33 cellular contexts compared by ENCODE assay signal in genomic region chrX:140501321-140501720, GRCh38. TPM values are rescaled to one million over a fixed set of nuclear protein-coding genes. Genes with fewer than 3 reads are reported as not detected.
"Had no signal": no experiment of that assay in that cellular context is flagged by ENCODE, and none has a peak within 500 bp of the region (broad histone marks: within the 10 kb centered on the region; RNA-seq: fewer than 3 reads in every experiment).

No MANE protein-coding gene starts in this region.

- H3K4me3 ChIP-seq: gastroesophageal sphincter, left lung, lower lobe of right lung, mucosa of descending colon, ovary, psoas muscle, sigmoid colon, thoracic aorta, uterus had no signal

- H3K9me3 ChIP-seq: gastroesophageal sphincter, left lung, lower lobe of right lung, mucosa of descending colon, ovary, psoas muscle, sigmoid colon, thoracic aorta, uterus had no signal

- H3K36me3 Mint-ChIP-seq: activated naive CD8-positive, alpha-beta T cell treated with anti-CD3 and anti-CD28 coated beads for 36 hours; natural killer cell treated with Interleukin-12 subunit alpha and Interleukin-12 subunit beta and Interleukin-15 and Interleukin-18, amount 100 ng/mL, for 72 hours; stimulated activated effector memory CD8-positive, alpha-beta T cell treated with anti-CD3 and anti-CD28 coated beads, Interleukin-12 subunit alpha, Interleukin-12 subunit beta, amount 100 ng/mL, for 72 hours had no signal

- H3K4me1 Mint-ChIP-seq: activated naive CD8-positive, alpha-beta T cell treated with anti-CD3 and anti-CD28 coated beads for 36 hours; stimulated activated effector memory CD8-positive, alpha-beta T cell treated with anti-CD3 and anti-CD28 coated beads, Interleukin-12 subunit alpha, Interleukin-12 subunit beta, amount 100 ng/mL, for 72 hours had no signal

- H3K27ac Mint-ChIP-seq: activated naive CD4-positive, alpha-beta T cell treated with anti-CD3 and anti-CD28 coated beads for 36 hours; activated naive CD8-positive, alpha-beta T cell treated with anti-CD3 and anti-CD28 coated beads for 36 hours; natural killer cell treated with Interleukin-12 subunit alpha and Interleukin-12 subunit beta and Interleukin-15 and Interleukin-18, amount 100 ng/mL, for 72 hours; stimulated activated effector memory CD8-positive, alpha-beta T cell treated with anti-CD3 and anti-CD28 coated beads, Interleukin-12 subunit alpha, Interleukin-12 subunit beta, amount 100 ng/mL, for 72 hours; stimulated activated naive CD8-positive, alpha-beta T cell treated with anti-CD3 and anti-CD28 coated beads, Interleukin-15, Interleukin-2, amounts not matched to agents 100 ng/mL and 50 ng/mL, for 24 hours had no signal

- H3K36me3 ChIP-seq: gastroesophageal sphincter, left lung, lower lobe of right lung, ovary, sigmoid colon, thoracic aorta, uterus had no signal

- ATAC-seq: activated CD4-positive, CD25-positive, alpha-beta regulatory T cell treated with anti-CD3 and anti-CD28 coated beads, Interleukin-2, amount 50 U/mL, for 24 hours; gastroesophageal sphincter; left lung; lower lobe of right lung; mucosa of descending colon; natural killer cell treated with Interleukin-12 subunit alpha and Interleukin-12 subunit beta and Interleukin-15 and Interleukin-18, amount 100 ng/mL, for 72 hours; psoas muscle; stimulated activated effector memory CD8-positive, alpha-beta T cell treated with anti-CD3 and anti-CD28 coated beads, Interleukin-12 subunit alpha, Interleukin-12 subunit beta, amount 100 ng/mL, for 72 hours had no signal

- H3K27ac ChIP-seq: gastroesophageal sphincter, left lung, lower lobe of right lung, ovary, psoas muscle, sigmoid colon, thoracic aorta, uterus, VCaP had no signal

- DNase-seq: activated CD4-positive, alpha-beta T cell treated with anti-CD3 and anti-CD28 coated beads for 48 hours; activated CD4-positive, alpha-beta T cell treated with anti-CD3 and anti-CD28 coated beads, Interleukin-2, amount 50 U/mL, for 48 hours; activated CD8-positive, alpha-beta memory T cell treated with anti-CD3 and anti-CD28 coated beads for 24 hours; activated effector memory CD4-positive, alpha-beta T cell treated with Interleukin-2 at 50 U/mL for 16 hours; activated naive CD4-positive, alpha-beta T cell treated with anti-CD3 and anti-CD28 coated beads for 36 hours; activated naive CD8-positive, alpha-beta T cell treated with anti-CD3 and anti-CD28 coated beads for 36 hours; caudate nucleus; effector memory CD4-positive, alpha-beta T cell; erythroblast; head of caudate nucleus; hippocampal formation; left lung; lower lobe of right lung; mesenchymal stem cell; mucosa of descending colon; ovary; psoas muscle; sigmoid colon; small intestine; stimulated activated CD4-positive, alpha-beta T cell treated with anti-CD3 and anti-CD28 coated beads, Interleukin-4, amount 100 ng/mL, for 24 hours; trophoblast cell; uterus had no signal

- H3K4me3 Mint-ChIP-seq: activated naive CD4-positive, alpha-beta T cell treated with anti-CD3 and anti-CD28 coated beads for 36 hours; activated naive CD8-positive, alpha-beta T cell treated with anti-CD3 and anti-CD28 coated beads for 36 hours; natural killer cell treated with Interleukin-12 subunit alpha and Interleukin-12 subunit beta and Interleukin-15 and Interleukin-18, amount 100 ng/mL, for 72 hours; stimulated activated effector memory CD8-positive, alpha-beta T cell treated with anti-CD3 and anti-CD28 coated beads, Interleukin-12 subunit alpha, Interleukin-12 subunit beta, amount 100 ng/mL, for 72 hours; stimulated activated naive CD8-positive, alpha-beta T cell treated with anti-CD3 and anti-CD28 coated beads, Interleukin-15, Interleukin-2, amounts not matched to agents 100 ng/mL and 50 ng/mL, for 24 hours had no signal

- H3K4me1 ChIP-seq: left lung, lower lobe of right lung, psoas muscle, uterus had no signal

- H3K27me3 ChIP-seq: ovary had no signal

- H3K9me3 Mint-ChIP-seq: activated naive CD4-positive, alpha-beta T cell treated with anti-CD3 and anti-CD28 coated beads for 36 hours; activated naive CD8-positive, alpha-beta T cell treated with anti-CD3 and anti-CD28 coated beads for 36 hours; natural killer cell treated with Interleukin-12 subunit alpha and Interleukin-12 subunit beta and Interleukin-15 and Interleukin-18, amount 100 ng/mL, for 72 hours; stimulated activated naive CD8-positive, alpha-beta T cell treated with anti-CD3 and anti-CD28 coated beads, Interleukin-15, Interleukin-2, amounts not matched to agents 100 ng/mL and 50 ng/mL, for 24 hours had no signal

RNA-seq across cellular contexts. Expression of gene SOX3, which starts 3.5 kb away (rescaled TPM):
- total RNA-seq: activated naive CD4-positive, alpha-beta T cell treated with anti-CD3 and anti-CD28 coated beads for 36 hours; activated naive CD8-positive, alpha-beta T cell treated with anti-CD3 and anti-CD28 coated beads for 36 hours; chondrocyte; gastroesophageal sphincter; left lung; lower lobe of right lung; mucosa of descending colon; myocyte; natural killer cell treated with Interleukin-12 subunit alpha and Interleukin-12 subunit beta and Interleukin-15 and Interleukin-18, amount 100 ng/mL, for 72 hours; psoas muscle; sigmoid colon; subcutaneous adipose tissue; T-helper 1 cell treated with Interleukin-12 subunit alpha and Interleukin-12 subunit beta and Interleukin-4 antibody, amounts not matched to agents 30 ng/mL and 1 ng/mL, for 36 hours; thoracic aorta had no signal
- polyA plus RNA-seq: sigmoid colon, small intestine had no signal
